ENCODE assay signal across 1 cellular context in genomic region chr17:68265852-68266232, GRCh38.
TF ChIP-seq lines count a peak whose summit lies in the region.
"Not testable (repeated sequence)": the region's sequence is repeated elsewhere in the genome, so short reads cannot be mapped to it uniquely, and the experiment has no call there.

No MANE protein-coding gene starts in this region.

TF ChIP-seq in HepG2, 621 proteins besides CTCF, POLR2A, EP300 and RAD21 (continued from another document and continues in another):
- TF ChIP-seq HIC2 (CRISPR knock-in tag; IDR thresholded peaks at IDR 0.05; ENCODE audit: low read depth) (peak; percentile 50; the same call in 1 of the 2 replicates), ERF (CRISPR knock-in tag; IDR thresholded peaks at IDR 0.05) (peak; percentile 61; the same call in 1 of the 2 replicates), SMC3 (IDR thresholded peaks at IDR 0.05; ENCODE audit: low read length) (peak; percentile 16; the same call in 1 of the 2 replicates), ELF3 (CRISPR knock-in tag; IDR thresholded peaks at IDR 0.05) (peak; percentile 68), KDM6A (CRISPR knock-in tag; IDR thresholded peaks at IDR 0.05; ENCODE audit: low read depth) (0 out of 2 replicates have a peak, but pooled peaks have one; percentile 24), CEBPB (IDR thresholded peaks at IDR 0.05; ENCODE audit: borderline replicate concordance, low read depth, low read length) (peak; percentile 85), SSRP1 (CRISPR knock-in tag; IDR thresholded peaks at IDR 0.05) (peak; percentile 71; the same call in 1 of the 2 replicates), FOXK2 (IDR thresholded peaks at IDR 0.05) (peak; percentile 55; the same call in 1 of the 2 replicates), ARID3A (IDR thresholded peaks at IDR 0.05; ENCODE audit: low read depth, low read length) (peak; percentile 77), ZBTB37 (CRISPR knock-in tag; IDR thresholded peaks at IDR 0.05) (peak; percentile 58; the same call in 1 of the 2 replicates), HNF4A (CRISPR knock-in tag; IDR thresholded peaks at IDR 0.05) (peak; percentile 26; the same call in 1 of the 2 replicates), SOX6 (CRISPR knock-in tag; IDR thresholded peaks at IDR 0.05) (peak; percentile 34; the same call in 1 of the 2 replicates), KDM4B (CRISPR knock-in tag; IDR thresholded peaks at IDR 0.05) (0 out of 2 replicates have a peak, but pooled peaks have one; percentile 38), TFAP4 (IDR thresholded peaks at IDR 0.05; ENCODE audit: borderline replicate concordance, low read depth) (0 out of 2 replicates have a peak, but pooled peaks have one; percentile 19), HMG20B (CRISPR knock-in tag; conservative IDR thresholded peaks at IDR 0.05) (0 out of 2 replicates have a peak, but pooled peaks have one; percentile 19), HMG20A (CRISPR knock-in tag; IDR thresholded peaks at IDR 0.05; ENCODE audit: borderline replicate concordance) (peak; percentile 83; the same call in 1 of the 2 replicates), NCOA2 (CRISPR knock-in tag; IDR thresholded peaks at IDR 0.05) (peak; percentile 77), PRDM15 (CRISPR knock-in tag; IDR thresholded peaks at IDR 0.05) (0 out of 2 replicates have a peak, but pooled peaks have one; percentile 16), FOXK1 (CRISPR knock-in tag; IDR thresholded peaks at IDR 0.05; ENCODE audit: borderline replicate concordance, low read depth) (peak; percentile 83; the same call in 1 of the 2 replicates), SKI (IDR thresholded peaks at IDR 0.05; ENCODE audit: partially characterized antibody) (peak; percentile 69), HOMEZ (CRISPR knock-in tag; IDR thresholded peaks at IDR 0.05; ENCODE audit: low read depth) (peak; percentile 73; the same call in 1 of the 2 replicates), NR2F6 (IDR thresholded peaks at IDR 0.05) (peak; percentile 50), NR2F6 (CRISPR knock-in tag; IDR thresholded peaks at IDR 0.05) (peak; percentile 51), ZBTB33 (CRISPR knock-in tag; IDR thresholded peaks at IDR 0.05) (0 out of 2 replicates have a peak, but pooled peaks have one; percentile 3), FOXP4 (CRISPR knock-in tag; IDR thresholded peaks at IDR 0.05) (peak; percentile 75), FOXJ3 (CRISPR knock-in tag; IDR thresholded peaks at IDR 0.05; ENCODE audit: borderline replicate concordance) (peak; percentile 55; the same call in 1 of the 2 replicates), PPARG (CRISPR knock-in tag; conservative IDR thresholded peaks at IDR 0.05) (0 out of 2 replicates have a peak, but pooled peaks have one; percentile 47), KAT8 (CRISPR knock-in tag; IDR thresholded peaks at IDR 0.05) (peak; percentile 72; the same call in 1 of the 2 replicates), SAP130 (CRISPR knock-in tag; IDR thresholded peaks at IDR 0.05; ENCODE audit: low read depth) (peak; percentile 78), PHF21A (CRISPR knock-in tag; IDR thresholded peaks at IDR 0.05) (peak; percentile 47; the same call in 1 of the 2 replicates), HMGXB4 (CRISPR knock-in tag; IDR thresholded peaks at IDR 0.05; ENCODE audit: borderline replicate concordance in 1 of 2, low read depth in 1 of 2) (0 out of 4 replicates have a peak, but pooled peaks of 1 of the 2 experiments have one; percentile 8), ZGPAT (CRISPR knock-in tag; IDR thresholded peaks at IDR 0.05) (peak; percentile 69), ZNF614 (CRISPR knock-in tag; IDR thresholded peaks at IDR 0.05; ENCODE audit: borderline replicate concordance) (0 out of 2 replicates have a peak, but pooled peaks have one; percentile 36), FOSL2 (CRISPR knock-in tag; IDR thresholded peaks at IDR 0.05) (peak; percentile 36), RARA (CRISPR knock-in tag; IDR thresholded peaks at IDR 0.05) (peak; percentile 86)
- TF ChIP-seq SOX6 (IDR thresholded peaks at IDR 0.05) = not testable (repeated sequence)
